In genomic region chr2:74481961-74482800, GRCh38 we compare ENCODE assay signal across 1 cellular context.
TF ChIP-seq lines count a peak whose summit lies in the region.

No MANE protein-coding gene starts in this region.

TF ChIP-seq in HepG2, 621 proteins besides CTCF, POLR2A, EP300 and RAD21 (continued from another document and continues in another):
- TF ChIP-seq FOXP4 (CRISPR knock-in tag; IDR thresholded peaks at IDR 0.05) (no peak), YY1 (IDR thresholded peaks at IDR 0.05; ENCODE audit: insufficient read depth, insufficient replicate concordance, low read depth, low read length) (no peak), CBX1 (IDR thresholded peaks at IDR 0.05; ENCODE audit: low read depth) (no peak), ATM (IDR thresholded peaks at IDR 0.05; ENCODE audit: borderline replicate concordance) (no peak), NFE2L1 (CRISPR knock-in tag; IDR thresholded peaks at IDR 0.05; ENCODE audit: borderline replicate concordance) (peak; percentile 70; the same call in 1 of the 2 replicates), GTF3A (CRISPR knock-in tag; conservative IDR thresholded peaks at IDR 0.05) (no peak; the same call in 1 of the 2 replicates), ZMYM3 (CRISPR knock-in tag; IDR thresholded peaks at IDR 0.05) (no peak), ZNF501 (CRISPR knock-in tag; IDR thresholded peaks at IDR 0.05) (no peak), NKX3-1 (CRISPR knock-in tag; IDR thresholded peaks at IDR 0.05) (no peak; the same call in 1 of the 2 replicates), MIER3 (CRISPR knock-in tag; IDR thresholded peaks at IDR 0.05; ENCODE audit: borderline replicate concordance) (no peak), IRX3 (CRISPR knock-in tag; IDR thresholded peaks at IDR 0.05; ENCODE audit: borderline replicate concordance, low read depth) (peak; percentile 59; the same call in 1 of the 2 replicates), ZNF362 (CRISPR knock-in tag; IDR thresholded peaks at IDR 0.05; ENCODE audit: borderline replicate concordance) (no peak; the same call in 1 of the 2 replicates), ZNF562 (CRISPR knock-in tag; IDR thresholded peaks at IDR 0.05; ENCODE audit: borderline replicate concordance) (no peak), ZNF260 (CRISPR knock-in tag; IDR thresholded peaks at IDR 0.05; ENCODE audit: borderline replicate concordance, low read depth) (no peak), PCBP2 (optimal IDR thresholded peaks at IDR 0.05; ENCODE audit: low read depth, low read length, poor library complexity, severe bottlenecking) (no peak), ZBTB7B (CRISPR knock-in tag; IDR thresholded peaks at IDR 0.05) (no peak), ZNF761 (CRISPR knock-in tag; conservative IDR thresholded peaks at IDR 0.05) (no peak), THAP7 (CRISPR knock-in tag; IDR thresholded peaks at IDR 0.05) (peak; percentile 45; the same call in 1 of the 2 replicates), MXI1 (IDR thresholded peaks at IDR 0.05; ENCODE audit: borderline replicate concordance, low read depth, low read length) (no peak), HMG20B (CRISPR knock-in tag; conservative IDR thresholded peaks at IDR 0.05) (no peak; the same call in 1 of the 2 replicates), ZNF225 (CRISPR knock-in tag; IDR thresholded peaks at IDR 0.05) (peak; percentile 87; the same call in 1 of the 2 replicates), PLRG1 (conservative IDR thresholded peaks at IDR 0.05) (no peak), ZBTB14 (CRISPR knock-in tag; IDR thresholded peaks at IDR 0.05) (peak; percentile 65), GLMP (CRISPR knock-in tag; IDR thresholded peaks at IDR 0.05; ENCODE audit: borderline replicate concordance) (no peak), MEIS1 (CRISPR knock-in tag; IDR thresholded peaks at IDR 0.05; ENCODE audit: borderline replicate concordance) (no peak; the same call in 1 of the 2 replicates), ZBTB10 (CRISPR knock-in tag; IDR thresholded peaks at IDR 0.05; ENCODE audit: borderline replicate concordance) (peak; percentile 68), DR1 (CRISPR knock-in tag; IDR thresholded peaks at IDR 0.05) (peak; percentile 38; the same call in 1 of the 2 replicates), AHDC1 (CRISPR knock-in tag; IDR thresholded peaks at IDR 0.05; ENCODE audit: borderline replicate concordance) (peak; percentile 79), ZNF691 (CRISPR knock-in tag; IDR thresholded peaks at IDR 0.05; ENCODE audit: borderline replicate concordance, low read depth) (peak; percentile 11; the same call in 1 of the 2 replicates), RELA (CRISPR knock-in tag; IDR thresholded peaks at IDR 0.05) (0 out of 2 replicates have a peak, but pooled peaks have one; percentile 34), SNAPC5 (CRISPR knock-in tag; IDR thresholded peaks at IDR 0.05; ENCODE audit: borderline replicate concordance) (no peak), ONECUT2 (CRISPR knock-in tag; IDR thresholded peaks at IDR 0.05) (0 out of 2 replicates have a peak, but pooled peaks have one; percentile 54), MAF1 (CRISPR knock-in tag; IDR thresholded peaks at IDR 0.05; ENCODE audit: borderline replicate concordance) (peak; percentile 22; the same call in 1 of the 2 replicates), NR2F2 (IDR thresholded peaks at IDR 0.05; ENCODE audit: borderline replicate concordance, low read depth) (no peak), MAZ (IDR thresholded peaks at IDR 0.05; ENCODE audit: borderline replicate concordance, low read depth, low read length) (no peak), MAZ (CRISPR knock-in tag; IDR thresholded peaks at IDR 0.05; ENCODE audit: low read depth) (no peak), ZNF597 (CRISPR knock-in tag; IDR thresholded peaks at IDR 0.05) (no peak), TP53 (CRISPR knock-in tag; conservative IDR thresholded peaks at IDR 0.05) (no peak; the same call in 1 of the 2 replicates), ZNF460 (CRISPR knock-in tag; IDR thresholded peaks at IDR 0.05; ENCODE audit: borderline replicate concordance) (no peak), RCOR2 (CRISPR knock-in tag; IDR thresholded peaks at IDR 0.05) (no peak), MEF2D (CRISPR knock-in tag; IDR thresholded peaks at IDR 0.05) (peak; percentile 38; the same call in 1 of the 2 replicates), NONO (IDR thresholded peaks at IDR 0.05) (no peak), NONO (CRISPR knock-in tag; conservative IDR thresholded peaks at IDR 0.05) (no peak), ZNF414 (CRISPR knock-in tag; IDR thresholded peaks at IDR 0.05) (peak; percentile 99), ZNF749 (CRISPR knock-in tag; IDR thresholded peaks at IDR 0.05; ENCODE audit: borderline replicate concordance) (no peak; the same call in none of the 2 replicates), RORA (CRISPR knock-in tag; IDR thresholded peaks at IDR 0.05) (no peak), ZNF296 (CRISPR knock-in tag; conservative IDR thresholded peaks at IDR 0.05) (no peak; the same call in 1 of the 2 replicates), ZNF839 (CRISPR knock-in tag; IDR thresholded peaks at IDR 0.05; ENCODE audit: borderline replicate concordance) (no peak; the same call in 1 of the 2 replicates), KDM4B (CRISPR knock-in tag; IDR thresholded peaks at IDR 0.05) (no peak)
